Comparison of ENCODE assay signal across 25 cellular contexts in genomic region chr3:38988955-38989354, GRCh38.
"Had no signal": no experiment of that assay in that cellular context is flagged by ENCODE, and none has a peak within 500 bp of the region (broad histone marks: within the 10 kb centered on the region; RNA-seq: fewer than 3 reads in every experiment).

No MANE protein-coding gene starts in this region.

- H3K4me3 Mint-ChIP-seq: T-cell had no signal

- H2AFZ ChIP-seq: PC-9 had no signal

- H3K4me1 Mint-ChIP-seq: T-cell had no signal

- H3K27ac Mint-ChIP-seq: T-cell had no signal

- ATAC-seq: Right ventricle myocardium inferior, SK-N-SH treated with all-trans-retinoic acid at 6 μM for 48 hours, T-cell had no signal

- H3K4me2 ChIP-seq: PC-9 had no signal

- H3K36me3 ChIP-seq: MG63, Peyer's patch, SJCRH30 had no signal

- H3K4me3 ChIP-seq: MG63, PC-9, Peyer's patch, SJCRH30 had no signal

- DNase-seq: KBM-7, MG63, MV-4-11, NCI-H1048, NCI-H1105, NCI-H1417, NCI-H1436 treated with DMSO at 0.1 percent for 48 hours, NCI-H1694, NCI-H187 treated with DMSO at 0.1 percent for 48 hours, NCI-H2029 treated with DMSO at 0.1 percent for 48 hours, NCI-H2171 treated with DMSO at 0.1 percent for 48 hours, NCI-H345, NCI-H510A, NCI-H524 treated with DMSO at 0.1 percent for 48 hours, NCI-H69, NCI-H774, PC-9, Peyer's patch, SHP77 treated with DMSO at 0.1 percent for 48 hours, SJCRH30, SW 1271, T-cell had no signal

- H3K9me3 ChIP-seq: MG63, Peyer's patch, SJCRH30 had no signal

- H3K9me3 Mint-ChIP-seq: T-cell had no signal

- H3K27me3 ChIP-seq: MG63, Peyer's patch, SJCRH30 had no signal

- H3K27ac ChIP-seq: HL-60, PC-9, Peyer's patch, SJCRH30 had no signal

- H3K36me3 Mint-ChIP-seq: T-cell had no signal

- H3K4me1 ChIP-seq: Peyer's patch, SJCRH30 had no signal
